ENCODE assay signal across 16 cellular contexts in genomic region chr13:110582421-110582954, GRCh38.
"Had no signal": no experiment of that assay in that cellular context is flagged by ENCODE, and none has a peak within 500 bp of the region (broad histone marks: within the 10 kb centered on the region; RNA-seq: fewer than 3 reads in every experiment).

No MANE protein-coding gene starts in this region.

- H3K36me3 ChIP-seq: esophagus squamous epithelium, left ventricle myocardium inferior, lower lobe of right lung, right atrium auricular region, tibial artery had no signal

- FAIRE-seq: colon, keratinocyte had no signal

- H3K27me3 ChIP-seq: right atrium auricular region had no signal

- H3K27ac ChIP-seq: esophagus squamous epithelium, left ventricle myocardium inferior, lower lobe of right lung, right atrium auricular region, tibial artery had no signal

- DNase-seq: cerebellar nuclear complex; effector memory CD8-positive, alpha-beta T cell; esophagus squamous epithelium; foreskin fibroblast; immature natural killer cell; left ventricle myocardium inferior; lower lobe of right lung; naive B cell; stimulated activated CD4-positive, alpha-beta T cell treated with anti-CD3 and anti-CD28 coated beads, Interleukin-4, amount 100 ng/mL, for 1 hour; stimulated activated CD8-positive, alpha-beta memory T cell treated with anti-CD3 and anti-CD28 coated beads, Interleukin-4, amount 100 ng/mL, for 48 hours; tibial artery had no signal

- H3K4me1 ChIP-seq: esophagus squamous epithelium, left ventricle myocardium inferior, lower lobe of right lung, right atrium auricular region, tibial artery had no signal

- H3K9me3 ChIP-seq: esophagus squamous epithelium, left ventricle myocardium inferior, lower lobe of right lung, right atrium auricular region, tibial artery had no signal

- H3K4me2 ChIP-seq: smooth muscle cell had no signal

- H3K4me3 ChIP-seq: esophagus squamous epithelium, left ventricle myocardium inferior, lower lobe of right lung, right atrium auricular region, smooth muscle cell, tibial artery had no signal

- ATAC-seq: effector memory CD8-positive, alpha-beta T cell; stimulated activated memory B cell treated with anti-CD40 and anti-IgM and Interleukin-4, amounts not matched to agents 10 μg/mL and 1 μg/mL and 100 μg/mL, for 72 hours had no signal
